ENCODE assay signal across 19 cellular contexts in the genomic region with DNA sequence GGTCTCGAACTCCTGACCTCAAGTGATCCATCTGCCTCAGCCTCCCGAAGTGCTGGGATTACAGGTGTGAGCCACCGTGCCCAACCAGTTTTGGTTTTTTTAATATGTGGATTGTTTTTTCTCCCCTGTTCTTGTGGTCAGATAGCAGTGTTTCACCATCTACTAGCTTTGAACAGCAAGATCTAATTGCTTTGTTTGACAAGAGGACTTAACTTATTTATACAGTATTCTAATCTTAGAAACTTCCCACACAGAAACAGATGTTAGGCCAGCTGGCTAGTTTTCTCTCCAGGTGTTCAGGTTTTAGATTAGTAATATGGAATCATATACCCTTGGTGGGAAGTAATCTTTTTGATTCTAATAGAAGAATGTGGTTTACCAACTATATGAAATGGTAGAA. TPM values are rescaled to one million over a fixed set of nuclear protein-coding genes. Genes with fewer than 3 reads are reported as not detected.
DNase-seq lines count a peak whose midpoint lies in the region; ATAC-seq, FAIRE-seq and TF ChIP-seq lines count a peak whose summit lies in the region.
"Had no signal": no experiment of that assay in that cellular context is flagged by ENCODE, and none has a peak within 500 bp of the region (broad histone marks: within the 10 kb centered on the region; RNA-seq: fewer than 3 reads in every experiment).

No MANE protein-coding gene starts in this region.

- H3K27me3 ChIP-seq in K562 (ENCODE audit: control insufficient read depth in 2 of 2, insufficient read depth in 2 of 2, low read length in 2 of 2) = peaks cover 2% of the 10 kb centered on the region in 2 experiments
- H3K27me3 ChIP-seq in H9 (ENCODE audit: insufficient read depth, low read length) = no peaks in the 10 kb centered on the region

- H3K4ac ChIP-seq in H9 (ENCODE audit: low read depth, low read length) = no peak overlapping the region

- CTCF ChIA-PET in K562 (lab: Yijun Ruan, JAX; ENCODE audit: low intra/inter-chr PET ratio) = no interaction called here

- H3K27ac ChIP-seq in K562 (ENCODE audit: extremely low read depth, low read depth, low read length) = no peak overlapping the region
- H3K27ac ChIP-seq in H9 (ENCODE audit: insufficient read length, low read depth, low read length) = no peak overlapping the region
- H3K27ac ChIP-seq: 22Rv1, GM23248 had no signal

- no peak for TF ChIP-seq POLR2A in K562 (conservative IDR thresholded peaks at IDR 0.05)

- WGBS in K562 (ENCODE audit: insufficient coverage, low coverage, missing lambda C conversion rate) = 27% methylated on average over 3 of the region's 3 CpGs
- WGBS in H9 (ENCODE audit: extremely low coverage, insufficient read length, low lambda C conversion rate) = no CpG with 5 or more reads among the region's 3 CpGs

- TF ChIP-seq CTCF in K562 (IDR thresholded peaks at IDR 0.05 in 2 of 3, conservative IDR thresholded peaks at IDR 0.05 in 1 of 3; ENCODE audit: insufficient read depth in 2 of 3, low read depth in 1 of 3, low read length in 3 of 3) (no peak), H9 (conservative IDR thresholded peaks at IDR 0.05) (no peak)

- TF ChIP-seq EP300 in K562 (IDR thresholded peaks at IDR 0.05; ENCODE audit: low read length) = no peak

- no peak overlapping the region for H3K14ac ChIP-seq in H9 (ENCODE audit: insufficient read depth, low read length)

- H3K23ac ChIP-seq in H9 (ENCODE audit: insufficient read length, low read depth, low read length) = no peak overlapping the region

- no peaks in the 10 kb centered on the region for H3K9me3 Mint-ChIP-seq in H9
- H3K9me3 Mint-ChIP-seq: CD8-positive, alpha-beta T cell had no signal

- POLR2A ChIA-PET in K562 (lab: Yijun Ruan, JAX) = interaction anchor here (1.1 to 1.6 kb wide), 3 partner anchors 9 to 15 kb away, joined by 3 to 4 read pairs (median 4); no protein-coding TSS in a partner anchor

- H2AFZ ChIP-seq in K562 (ENCODE audit: low read depth, low read length) = no peak overlapping the region
- no peak overlapping the region for H2AFZ ChIP-seq in H9 (ENCODE audit: low read length)
- H2AFZ ChIP-seq: GM23248 had no signal

- H4K20me1 ChIP-seq in K562 (replicated peaks; ENCODE audit: control insufficient read depth, insufficient read depth, low read length) = no peaks in the 10 kb centered on the region
- no peaks in the 10 kb centered on the region for H4K20me1 ChIP-seq in H9 (ENCODE audit: control insufficient read depth, insufficient read depth, insufficient read length)

- H2BK20ac ChIP-seq in H9 (ENCODE audit: low read depth, low read length, poor library complexity, severe bottlenecking) = no peak overlapping the region

- intact Hi-C loops in K562 (cut with micrococcal nuclease) = no loop called here

- H3K4me1 Mint-ChIP-seq in H9 = peaks cover 23 to 30% of the 10 kb centered on the region in 2 experiments

- H2BK15ac ChIP-seq in H9 (ENCODE audit: low read depth, low read length) = no peak overlapping the region

- no peak overlapping the region for H3K4me3 Mint-ChIP-seq in H9
- H3K4me3 Mint-ChIP-seq: CD14-positive monocyte; CD8-positive, alpha-beta T cell had no signal

- H3K36me3 Mint-ChIP-seq in H9 (ENCODE audit: insufficient read depth in 1 of 3, low read depth in 3 of 3) = peaks cover 0 to 1% (median 0%) of the 10 kb centered on the region in 3 experiments; a peak in 2 of 7 replicates

- H3K4me3 ChIP-seq in K562 = no peak overlapping the region
- H3K4me3 ChIP-seq: GM12878, GM23248 had no signal

- H3K27me3 Mint-ChIP-seq in H9 (ENCODE audit: low read depth) = no peaks in the 10 kb centered on the region

- in situ Hi-C loops in K562 (cut with MboI) = no loop called here

- H3K79me1 ChIP-seq in H9 (ENCODE audit: insufficient read depth, low read depth, low read length, poor library complexity, severe bottlenecking) = no peaks in the 10 kb centered on the region

- ATAC-seq in K562 (no peak), HG02588 (IDR thresholded peaks at IDR 0.05; ENCODE audit: unreplicated experiment) (no peak)
- ATAC-seq: CD8-positive, alpha-beta T cell; GM12878; HepG2 had no signal

- no peaks in the 10 kb centered on the region for H3K36me3 ChIP-seq in K562 (ENCODE audit: control insufficient read depth, insufficient read depth, low read length)

- no peak overlapping the region for H2AK5ac ChIP-seq in H9 (ENCODE audit: insufficient read length, low read length)

- no peak overlapping the region for H4K8ac ChIP-seq in H9 (replicated peaks; ENCODE audit: insufficient read length, low read depth, low read length)

- H3K18ac ChIP-seq in H9 (ENCODE audit: insufficient read length, low read depth, low read length) = no peak overlapping the region

- H3T11ph ChIP-seq in H9 (ENCODE audit: low read length) = no peak overlapping the region

- TF ChIP-seq RAD21 in K562 (CRISPR knock-in tag; conservative IDR thresholded peaks at IDR 0.05 in 1 of 2, IDR thresholded peaks at IDR 0.05 in 1 of 2) = no peak

- H3K27ac Mint-ChIP-seq in H9 = no peak overlapping the region
- H3K27ac Mint-ChIP-seq: CD14-positive monocyte; CD8-positive, alpha-beta T cell had no signal

- H4K91ac ChIP-seq in H9 (ENCODE audit: insufficient read length, low read depth, low read length) = no peak overlapping the region

- no peak overlapping the region for H2BK120ac ChIP-seq in H9 (ENCODE audit: low read depth, low read length, poor library complexity, severe bottlenecking)

- BruUV-seq in K562 (replicated peaks; lab: Mats Ljungman, UMichigan) = no TSS peak

- no peak overlapping the region for H2BK5ac ChIP-seq in H9 (ENCODE audit: insufficient read length, low read length)

- H3K4me2 ChIP-seq in K562 (ENCODE audit: insufficient read depth, low read length) = no peak overlapping the region
- H3K4me2 ChIP-seq in H9 (ENCODE audit: insufficient read depth, insufficient read length, low read length) = no peak overlapping the region

- H3K9me1 ChIP-seq in K562 (ENCODE audit: control insufficient read depth, insufficient read depth, low read length) = no peaks in the 10 kb centered on the region

- no peak overlapping the region for H2BK12ac ChIP-seq in H9 (ENCODE audit: insufficient read length, low read depth, low read length)

- no peak overlapping the region for H3K56ac ChIP-seq in H9 (ENCODE audit: insufficient read length, low read depth, low read length)

- H3K79me2 ChIP-seq in K562 (ENCODE audit: control insufficient read depth, insufficient read depth, low read length) = no peaks in the 10 kb centered on the region
- no peaks in the 10 kb centered on the region for H3K79me2 ChIP-seq in H9 (ENCODE audit: insufficient read depth, low read length)

- H3K4me1 ChIP-seq in K562 (replicated peaks in 1 of 2; ENCODE audit: control insufficient read depth in 2 of 2, insufficient read depth in 2 of 2, low read length in 2 of 2) (no peaks in the 10 kb centered on the region), H9 (ENCODE audit: insufficient read depth, low read length) (no peaks in the 10 kb centered on the region; the same call in 1 of the 2 replicates)

- H3K9me3 ChIP-seq in K562 (replicated peaks; ENCODE audit: control insufficient read depth, insufficient read depth, low read depth, low read length) (no peaks in the 10 kb centered on the region), H9 (ENCODE audit: control insufficient read depth, low read depth, low read length) (no peaks in the 10 kb centered on the region)

- DNase-seq in DMS53 (lab: John Stamatoyannopoulos, UW) = peak; percentile 41
- no peak for DNase-seq in DMS53 treated with DMSO at 0.1 percent for 48 hours (lab: John Stamatoyannopoulos, UW; ENCODE audit: unreplicated experiment)
- peak; percentile 3 for DNase-seq in HCEC 1CT
- peak; percentile 3 for DNase-seq in NCI-H82 (lab: John Stamatoyannopoulos, UW)
- DNase-seq in K562 (ENCODE audit: extremely low read depth in 1 of 4, low spot score in 3 of 4) = no peak
- DNase-seq in H9 = no peak
- DNase-seq in NCI-H146 (lab: John Stamatoyannopoulos, UW) = no peak
- DNase-seq: CD8-positive, alpha-beta T cell; COR-L47; DMS79; GM23248 had no signal

- H3K23me2 ChIP-seq in H9 (ENCODE audit: insufficient read length, low read depth, low read length, poor library complexity, severe bottlenecking) = no peaks in the 10 kb centered on the region

- H3K9ac ChIP-seq in K562 (ENCODE audit: insufficient read depth in 1 of 2, low read depth in 2 of 2, low read length in 2 of 2) = no peak overlapping the region
- H3K9ac ChIP-seq in H9 (ENCODE audit: extremely low read depth, insufficient read length, low read length) = no peak overlapping the region
- H3K9ac ChIP-seq: GM23248 had no signal

- no peak for FAIRE-seq in K562 (lab: Jason Lieb, UNC)
- FAIRE-seq: D721Med, GM12878, H54, HepG2, HTR-8/SVneo had no signal

- no peak overlapping the region for H4K5ac ChIP-seq in H9 (ENCODE audit: insufficient read length, low read depth, low read length)

TF ChIP-seq in K562, 482 proteins besides CTCF, POLR2A, EP300 and RAD21:
- TF ChIP-seq CBFA2T3 (IDR thresholded peaks at IDR 0.05) = 0 out of 2 replicates have a peak, but pooled peaks have one; percentile 15
- TF ChIP-seq, protein P1, sequence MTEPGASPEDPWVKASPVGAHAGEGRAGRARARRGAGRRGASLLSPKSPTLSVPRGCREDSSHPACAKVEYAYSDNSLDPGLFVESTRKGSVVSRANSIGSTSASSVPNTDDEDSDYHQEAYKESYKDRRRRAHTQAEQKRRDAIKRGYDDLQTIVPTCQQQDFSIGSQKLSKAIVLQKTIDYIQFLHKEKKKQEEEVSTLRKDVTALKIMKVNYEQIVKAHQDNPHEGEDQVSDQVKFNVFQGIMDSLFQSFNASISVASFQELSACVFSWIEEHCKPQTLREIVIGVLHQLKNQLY (CRISPR knock-in tag; conservative IDR thresholded peaks at IDR 0.05) = no peak
TF ChIP-seq in K562: peak in this region for 1.

RNA-seq across cellular contexts. Expression of a gene that starts 12.9 kb away (rescaled TPM):
- 1.8 and 14.2 TPM in 2 replicates for total RNA-seq in K562 (2011; cell fraction: chromatin; rRNA removed; ENCODE audit: low replicate concordance)
- 2.3 and 2.8 TPM in 2 replicates for total RNA-seq in K562 (2011; cell fraction: nucleolus; rRNA removed)
- total RNA-seq in K562 (2011; cell fraction: nucleoplasm; rRNA removed) = 5.6 and 6.2 TPM in 2 replicates
- total RNA-seq in K562 (2014; rRNA removed) = 12.4 and 12.5 TPM in 2 replicates
- 13.8 and 15.1 TPM in 2 replicates for total RNA-seq in K562 (2014; rRNA removed; fragmentation: Illumina TruSeq; extraction: Trizol)
- total RNA-seq in K562 (2015; rRNA removed; fragmentation: Illumina TruSeq; extraction: Trizol) = 16.9 and 17.5 TPM in 2 replicates
- 8.7 and 10.0 TPM in 2 replicates for total RNA-seq in K562 (2021)
- 8.3 and 9.5 TPM in 2 replicates for polyA plus RNA-seq in K562 (2011; rRNA removed)
- 2.9 and 3.8 TPM in 2 replicates for polyA plus RNA-seq in K562 (2011; cell fraction: cytosol; rRNA removed)
- polyA plus RNA-seq in K562 (2011; cell fraction: nucleus; rRNA removed) = 3.5 and 4.5 TPM in 2 replicates
- polyA plus RNA-seq in K562 (2012) = 10.9 and 14.7 TPM in 2 replicates
- 18.0 and 21.4 TPM in 2 replicates for polyA plus RNA-seq in K562 (2014; fragmentation: Illumina TruSeq; extraction: Trizol)
- 1 to 10 TPM; 2.9 to 4.2 TPM for polyA plus RNA-seq in K562 (2014; fragmentation: Nextera tagmentation; extraction: Ambion mirVana)
- 12.5 and 18.6 TPM in 2 replicates for polyA plus RNA-seq in K562 (2014; rRNA removed)
- polyA minus RNA-seq in K562 (2011; rRNA and poly(A)+ RNA removed) = 4.5 and 7.3 TPM in 2 replicates
- 2.9 and 4.9 TPM in 2 replicates for polyA minus RNA-seq in K562 (2011; cell fraction: cytosol; rRNA and poly(A)+ RNA removed)
- polyA minus RNA-seq in K562 (2011; cell fraction: nucleus; rRNA and poly(A)+ RNA removed) = 2.4 and 6.7 TPM in 2 replicates
- 16.9 and 18.6 TPM in 2 replicates for total RNA-seq in H9 (2021)

Comparison
In these comparisons a context has a peak if more than half of its experiments do, and no peak if none do; other contexts are left out.
1. DNase-seq: peak in DMS53 (single experiment), HCEC 1CT (single experiment) and NCI-H82 (single experiment); none in DMS53 treated with DMSO at 0.1 percent for 48 hours (single experiment), K562 (0 of 4), H9 (single experiment) and NCI-H146 (single experiment).